Comparison of ENCODE assay signal across 12 cellular contexts in genomic region chr19:55679343-55680257, GRCh38. TPM values are rescaled to one million over a fixed set of nuclear protein-coding genes. Genes with fewer than 3 reads are reported as not detected.
DNase-seq lines count a peak whose midpoint lies in the region; ATAC-seq, FAIRE-seq and TF ChIP-seq lines count a peak whose summit lies in the region.
"Had no signal": no experiment of that assay in that cellular context is flagged by ENCODE, and none has a peak within 500 bp of the region (broad histone marks: within the 10 kb centered on the region; RNA-seq: fewer than 3 reads in every experiment).

No MANE protein-coding gene starts in this region.

- no peaks in the 10 kb centered on the region for H3K9me3 Mint-ChIP-seq in activated CD8-positive, alpha-beta T cell treated with anti-CD3 and anti-CD28 coated beads for 36 hours
- H3K9me3 Mint-ChIP-seq: CD8-positive, alpha-beta T cell; stimulated activated naive CD8-positive, alpha-beta T cell treated with anti-CD3 and anti-CD28 coated beads, Interleukin-15, amount 100 ng/mL, for 72 hours had no signal

- no peaks in the 10 kb centered on the region for H3K27me3 ChIP-seq in BLaER1 treated with 17β-estradiol and CSF1 and Interleukin-3, amounts not matched to agents 10 nM and 100 nM

- TF ChIP-seq CTCF in GM12864 (IDR thresholded peaks at IDR 0.05; ENCODE audit: low read depth, low read length, missing control alignments) (no peak), kidney (IDR thresholded peaks at IDR 0.05; ENCODE audit: borderline replicate concordance, extremely low read depth, insufficient read depth) (no peak)
- TF ChIP-seq CTCF in activated CD8-positive, alpha-beta T cell treated with anti-CD3 and anti-CD28 coated beads for 36 hours (IDR thresholded peaks at IDR 0.05), result no peak

- peak overlapping the region; percentile 92 to 98 (median 95); a peak in 21 of 22 replicates for H3K27ac ChIP-seq in BLaER1 treated with 17β-estradiol and CSF1 and Interleukin-3, amounts not matched to agents 10 nM and 100 nM
- no peak overlapping the region for H3K27ac ChIP-seq in kidney (ENCODE audit: low read depth in 2 of 2, low read length in 2 of 2)

- H3K27ac Mint-ChIP-seq in activated CD8-positive, alpha-beta T cell treated with anti-CD3 and anti-CD28 coated beads for 36 hours, result peak overlapping the region; percentile 30
- H3K27ac Mint-ChIP-seq: CD8-positive, alpha-beta T cell had no signal

- H3K4me3 ChIP-seq in BLaER1 treated with 17β-estradiol and CSF1 and Interleukin-3, amounts not matched to agents 10 nM and 100 nM, result peak overlapping the region in 5 of 10 experiments; percentile 5 to 98 (median 49); a peak in 5 of 20 replicates
- peak overlapping the region; percentile 38 for H3K4me3 ChIP-seq in GM12864 (ENCODE audit: low read depth, low read length)
- H3K4me3 ChIP-seq in kidney (ENCODE audit: low read length in 2 of 2), result no peak overlapping the region
- H3K4me3 ChIP-seq: lung had no signal

- H3K36me3 ChIP-seq in BLaER1 treated with 17β-estradiol and CSF1 and Interleukin-3, amounts not matched to agents 10 nM and 100 nM, result peaks cover 62 to 74% (median 64%) of the 10 kb centered on the region in 11 experiments
- H3K36me3 ChIP-seq in kidney (ENCODE audit: control insufficient read depth in 1 of 2, insufficient read depth in 2 of 2, low read length in 2 of 2), result peaks cover 15 to 17% of the 10 kb centered on the region in 2 donors

- peak overlapping the region; percentile 45 to 98 (median 65); a peak in 16 of 22 replicates for H3K9ac ChIP-seq in BLaER1 treated with 17β-estradiol and CSF1 and Interleukin-3, amounts not matched to agents 10 nM and 100 nM
- no peak overlapping the region for H3K9ac ChIP-seq in kidney (ENCODE audit: low read length in 2 of 2)

- H3K36me3 Mint-ChIP-seq in activated CD8-positive, alpha-beta T cell treated with anti-CD3 and anti-CD28 coated beads for 36 hours (ENCODE audit: low read depth), result peaks cover 33% of the 10 kb centered on the region

- H3K4me1 ChIP-seq in BLaER1 treated with 17β-estradiol and CSF1 and Interleukin-3, amounts not matched to agents 10 nM and 100 nM, result peaks cover 47 to 61% (median 58%) of the 10 kb centered on the region in 10 experiments
- peaks cover 64 to 70% of the 10 kb centered on the region in 2 donors for H3K4me1 ChIP-seq in kidney (ENCODE audit: control insufficient read depth in 1 of 2, insufficient read depth in 1 of 2, low read depth in 1 of 2, low read length in 2 of 2)

- H3K27me3 Mint-ChIP-seq in activated CD8-positive, alpha-beta T cell treated with anti-CD3 and anti-CD28 coated beads for 36 hours, result no peaks in the 10 kb centered on the region
- H3K27me3 Mint-ChIP-seq: stimulated activated naive CD8-positive, alpha-beta T cell treated with anti-CD3 and anti-CD28 coated beads, Interleukin-15, amount 100 ng/mL, for 72 hours had no signal

- peak overlapping the region; percentile 87 to 98 (median 93) for H3K4me2 ChIP-seq in BLaER1 treated with 17β-estradiol and CSF1 and Interleukin-3, amounts not matched to agents 10 nM and 100 nM

- peaks cover 54 to 98% (median 86%) of the 10 kb centered on the region in 11 experiments for H4K20me1 ChIP-seq in BLaER1 treated with 17β-estradiol and CSF1 and Interleukin-3, amounts not matched to agents 10 nM and 100 nM

- CTCF ChIA-PET in activated CD8-positive, alpha-beta T cell treated with anti-CD3 and anti-CD28 coated beads for 36 hours (lab: Charles Lee), result no interaction called here

- H3K9me3 ChIP-seq in BLaER1 treated with 17β-estradiol and CSF1 and Interleukin-3, amounts not matched to agents 10 nM and 100 nM (replicated peaks in 1 of 11), result no peaks in the 10 kb centered on the region
- H3K9me3 ChIP-seq in kidney (ENCODE audit: control insufficient read depth in 1 of 2, low read length in 2 of 2), result no peaks in the 10 kb centered on the region

- DNase-seq in GM12864 (ENCODE audit: low read depth), result no peak
- DNase-seq in activated CD8-positive, alpha-beta T cell treated with anti-CD3 and anti-CD28 coated beads for 36 hours, result no peak
- peak; percentile 70 for DNase-seq in kidney
- DNase-seq in 8988T, result no peak
- DNase-seq in DMS153 treated with DMSO at 0.1 percent for 48 hours (lab: John Stamatoyannopoulos, UW; ENCODE audit: unreplicated experiment), result no peak
- DNase-seq in activated naive CD4-positive, alpha-beta T cell treated with Interleukin-2 at 50 U/mL for 16 hours, result no peak
- DNase-seq: CD8-positive, alpha-beta T cell; NCI-H1694 treated with DMSO at 0.1 percent for 48 hours; stimulated activated naive CD8-positive, alpha-beta T cell treated with anti-CD3 and anti-CD28 coated beads, Interleukin-15, amount 100 ng/mL, for 72 hours had no signal

- no peak overlapping the region for H3K4me3 Mint-ChIP-seq in activated CD8-positive, alpha-beta T cell treated with anti-CD3 and anti-CD28 coated beads for 36 hours
- H3K4me3 Mint-ChIP-seq: CD8-positive, alpha-beta T cell; stimulated activated naive CD8-positive, alpha-beta T cell treated with anti-CD3 and anti-CD28 coated beads, Interleukin-15, amount 100 ng/mL, for 72 hours had no signal

- no peak for FAIRE-seq in kidney (lab: Jason Lieb, UNC)

- no peak for ATAC-seq in activated CD8-positive, alpha-beta T cell treated with anti-CD3 and anti-CD28 coated beads for 36 hours
- ATAC-seq in GM21786 (IDR thresholded peaks at IDR 0.05; ENCODE audit: unreplicated experiment), result no peak
- ATAC-seq: CD8-positive, alpha-beta T cell; stimulated activated naive CD8-positive, alpha-beta T cell treated with anti-CD3 and anti-CD28 coated beads, Interleukin-15, amount 100 ng/mL, for 72 hours had no signal

- peaks cover 43% of the 10 kb centered on the region for H3K4me1 Mint-ChIP-seq in activated CD8-positive, alpha-beta T cell treated with anti-CD3 and anti-CD28 coated beads for 36 hours (ENCODE audit: low read depth)

- POLR2A ChIA-PET in activated CD8-positive, alpha-beta T cell treated with anti-CD3 and anti-CD28 coated beads for 36 hours (lab: Charles Lee), result no interaction called here

- intact Hi-C loops in activated CD8-positive, alpha-beta T cell treated with anti-CD3 and anti-CD28 coated beads for 36 hours (cut with micrococcal nuclease), result no loop called here
- intact Hi-C loops in kidney (cut with DNase I), result no loop called here

RNA-seq across cellular contexts. Expression of gene EPN1, which starts 4.6 kb away (rescaled TPM):
- 10 to 100 TPM; 36.2 to 37.7 TPM for total RNA-seq in activated CD8-positive, alpha-beta T cell treated with anti-CD3 and anti-CD28 coated beads for 36 hours
- total RNA-seq in kidney, result 145 TPM
- 138 TPM for polyA plus RNA-seq in kidney (ENCODE audit: insufficient read depth, low read depth, low replicate concordance)

RNA-seq across cellular contexts. Expression of gene U2AF2, which starts 24.8 kb away (rescaled TPM):
- 100 to 1,000 TPM; 304 to 306 TPM for total RNA-seq in activated CD8-positive, alpha-beta T cell treated with anti-CD3 and anti-CD28 coated beads for 36 hours
- 161 TPM for total RNA-seq in kidney
- 54.8 TPM for polyA plus RNA-seq in kidney (ENCODE audit: insufficient read depth, low read depth, low replicate concordance)

RNA-seq across cellular contexts. Expression of gene CCDC106, which starts 31.6 kb away (rescaled TPM):
- 10 to 100 TPM in 1 of 2 experiments, 1 to 10 TPM in 1; 8.8 to 11.2 TPM for total RNA-seq in activated CD8-positive, alpha-beta T cell treated with anti-CD3 and anti-CD28 coated beads for 36 hours
- total RNA-seq in kidney, result 22.7 TPM
- polyA plus RNA-seq in kidney (ENCODE audit: insufficient read depth, low read depth, low replicate concordance), result 51.9 TPM

RNA-seq across cellular contexts. Expression of gene ZNF581, which starts 36.2 kb away (rescaled TPM):
- total RNA-seq in activated CD8-positive, alpha-beta T cell treated with anti-CD3 and anti-CD28 coated beads for 36 hours, result 10 to 100 TPM; 30.4 to 34.5 TPM
- 23.6 TPM for total RNA-seq in kidney
- 22.0 TPM for polyA plus RNA-seq in kidney (ENCODE audit: insufficient read depth, low read depth, low replicate concordance)

RNA-seq across cellular contexts. Expression of gene ZNF580, which starts 38.8 kb away (rescaled TPM):
- total RNA-seq in activated CD8-positive, alpha-beta T cell treated with anti-CD3 and anti-CD28 coated beads for 36 hours, result 10 to 100 TPM; 24.8 to 26.2 TPM
- total RNA-seq in kidney, result 56.8 TPM
- 47.0 TPM for polyA plus RNA-seq in kidney (ENCODE audit: insufficient read depth, low read depth, low replicate concordance)

Comparison
In these comparisons a context has a peak if more than half of its experiments do, and no peak if none do; other contexts are left out.
1. H3K27ac ChIP-seq: peak in BLaER1 treated with 17β-estradiol and CSF1 and Interleukin-3, amounts not matched to agents 10 nM and 100 nM (11 of 11); none in kidney (0 of 2).
2. H3K9ac ChIP-seq: peak in BLaER1 treated with 17β-estradiol and CSF1 and Interleukin-3, amounts not matched to agents 10 nM and 100 nM (11 of 11); none in kidney (0 of 2).